Comparison of ENCODE assay signal across 18 cellular contexts in genomic region chr4:85024671-85025070, GRCh38.
"Had no signal": no experiment of that assay in that cellular context is flagged by ENCODE, and none has a peak within 500 bp of the region (broad histone marks: within the 10 kb centered on the region; RNA-seq: fewer than 3 reads in every experiment).

No MANE protein-coding gene starts in this region.

- H3K4me3 ChIP-seq: coronary artery, esophagus muscularis mucosa, gastrocnemius medialis, mucosa of descending colon, thyroid gland, vagina had no signal

- ATAC-seq: gastrocnemius medialis; mucosa of descending colon; natural killer cell treated with Interleukin-12 subunit alpha and Interleukin-12 subunit beta and Interleukin-15 and Interleukin-18, amount 100 ng/mL, for 72 hours; sciatic nerve; stimulated activated memory B cell treated with anti-CD40 and anti-IgM and Interleukin-4, amounts not matched to agents 10 μg/mL and 1 μg/mL and 100 μg/mL, for 72 hours had no signal

- H2AFZ ChIP-seq: parathyroid adenoma had no signal

- H3K9ac ChIP-seq: parathyroid adenoma had no signal

- H3K27me3 ChIP-seq: esophagus muscularis mucosa, gastrocnemius medialis, thyroid gland, vagina had no signal

- DNase-seq: dermis blood vessel endothelial cell; effector memory CD4-positive, alpha-beta T cell; gastrocnemius medialis; mesenchymal stem cell; mucosa of descending colon; naive B cell; stimulated activated CD4-positive, alpha-beta T cell treated with anti-CD3 and anti-CD28 coated beads, Interleukin-4, amount 100 ng/mL, for 4 hours; thyroid gland; trophoblast cell had no signal

- H3K27ac ChIP-seq: coronary artery, esophagus muscularis mucosa, gastrocnemius medialis, parathyroid adenoma, thyroid gland, vagina had no signal

- H3K36me3 ChIP-seq: esophagus muscularis mucosa, gastrocnemius medialis, thyroid gland, vagina had no signal

- H3K4me1 ChIP-seq: esophagus muscularis mucosa, gastrocnemius medialis, parathyroid adenoma, thyroid gland, vagina had no signal

- FAIRE-seq: endothelial cell of umbilical vein, keratinocyte had no signal

- H3K9me3 ChIP-seq: gastrocnemius medialis, mucosa of descending colon, thyroid gland, vagina had no signal
